ENCODE assay signal across 8 cellular contexts in genomic region chrX:24466025-24466424, GRCh38. TPM values are rescaled to one million over a fixed set of nuclear protein-coding genes. Genes with fewer than 3 reads are reported as not detected.
DNase-seq lines count a peak whose midpoint lies in the region; ATAC-seq, FAIRE-seq and TF ChIP-seq lines count a peak whose summit lies in the region.

No MANE protein-coding gene starts in this region.

- BruUV-seq in GM12878 (replicated peaks; lab: Mats Ljungman, UMichigan), result TSS peak; percentile 57

- ATAC-seq in left ventricle myocardium superior (no peak), GM12878 (no peak)

- DNase-seq in left ventricle myocardium inferior (no peak), left ventricle myocardium superior (no peak), GM12878 (ENCODE audit: low read depth, low spot score) (no peak), vagina (ENCODE audit: extremely low spot score in 2 of 2) (no peak), GOT3 (lab: John Stamatoyannopoulos, UW) (no peak), globus pallidus (ENCODE audit: low spot score) (no peak)
- DNase-seq in stimulated activated CD4-positive, alpha-beta T cell treated with anti-CD3 and anti-CD28 coated beads, Interleukin-2, amount 100 ng/mL, for 48 hours, result no peak

- CTCF ChIA-PET in GM12878 (lab: Yijun Ruan, JAX), result interaction anchor here (0.8 to 4.1 kb wide), 5 partner anchors 14 to 70 kb away, joined by 3 to 21 read pairs (median 7); no protein-coding TSS in a partner anchor

- POLR2A ChIA-PET in GM12878 (lab: Charles Lee), result interaction anchor here (0.5 to 2.2 kb wide), 4 partner anchors 13 to 568 kb away, joined by 3 to 12 read pairs (median 5); no protein-coding TSS in a partner anchor

- peaks cover 33% of the 10 kb centered on the region for H3K79me2 ChIP-seq in GM12878 (ENCODE audit: control insufficient read depth, insufficient read depth, low read length)

- intact Hi-C loops in left ventricle myocardium inferior (cut with micrococcal nuclease), result no loop called here
- intact Hi-C loops in left ventricle myocardium superior (cut with micrococcal nuclease), result no loop called here
- intact Hi-C loops in GM12878 (cut with micrococcal nuclease; ENCODE audit: unreplicated experiment), result no loop called here
- intact Hi-C loops in vagina (cut with DNase I), result no loop called here

- H4K20me1 ChIP-seq in GM12878 (ENCODE audit: control insufficient read depth, insufficient read depth), result no peaks in the 10 kb centered on the region

- TF ChIP-seq CTCF in left ventricle myocardium inferior (IDR thresholded peaks at IDR 0.05; ENCODE audit: borderline replicate concordance), result no peak
- TF ChIP-seq CTCF in GM12878 (IDR thresholded peaks at IDR 0.05 in 2 of 3, conservative IDR thresholded peaks at IDR 0.05 in 1 of 3; ENCODE audit: control insufficient read depth in 2 of 3, extremely low read depth in 1 of 3, insufficient read depth in 1 of 3, low read depth in 3 of 3, low read length in 3 of 3), result no peak
- TF ChIP-seq CTCF in vagina (IDR thresholded peaks at IDR 0.05), result no peak

- H3K36me3 ChIP-seq in left ventricle myocardium inferior (no peaks in the 10 kb centered on the region), GM12878 (ENCODE audit: control insufficient read depth in 2 of 2, insufficient read depth in 2 of 2, low read length in 1 of 2) (no peaks in the 10 kb centered on the region), muscle layer of duodenum (ENCODE audit: control insufficient read depth in 1 of 2, insufficient read depth in 2 of 2, low read length in 2 of 2) (no peaks in the 10 kb centered on the region), vagina (no peaks in the 10 kb centered on the region)

- peak overlapping the region; percentile 77 for H3K4me2 ChIP-seq in GM12878 (ENCODE audit: control insufficient read depth, insufficient read depth)

- 24% methylated on average over 11 of the region's 11 CpGs for WGBS in GM12878 (ENCODE audit: insufficient coverage, insufficient replicate concordance, low lambda C conversion rate, missing lambda C conversion rate)

- SMC1A ChIA-PET in GM12878 (lab: Charles Lee; ENCODE audit: uncharacterized antibody, unreplicated experiment), result interaction anchor here (1.0 to 2.9 kb wide), 5 partner anchors 14 to 70 kb away, joined by 5 to 15 read pairs (median 5); no protein-coding TSS in a partner anchor

- H3K4me1 ChIP-seq in left ventricle myocardium inferior (peaks cover 25% of the 10 kb centered on the region), GM12878 (ENCODE audit: control insufficient read depth, insufficient read depth, low read length) (peaks cover 6% of the 10 kb centered on the region; the same call in 1 of the 2 replicates), muscle layer of duodenum (ENCODE audit: control insufficient read depth in 1 of 2, insufficient read depth in 2 of 2, low read length in 2 of 2) (no peaks in the 10 kb centered on the region), vagina (no peaks in the 10 kb centered on the region)

- no peak for TF ChIP-seq POLR2A in GM12878 (IDR thresholded peaks at IDR 0.05; ENCODE audit: low read depth, low read length)
- no peak for TF ChIP-seq POLR2A in vagina (IDR thresholded peaks at IDR 0.05)

- FAIRE-seq in GM12878 (lab: Jason Lieb, UNC), result no peak

- no peaks in the 10 kb centered on the region for H3K9me3 ChIP-seq in left ventricle myocardium inferior (replicated peaks)
- no peaks in the 10 kb centered on the region for H3K9me3 ChIP-seq in GM12878 (replicated peaks; ENCODE audit: control insufficient read depth, insufficient read depth, low read length)
- H3K9me3 ChIP-seq in muscle layer of duodenum (ENCODE audit: control insufficient read depth in 1 of 2, low read length in 2 of 2), result no peaks in the 10 kb centered on the region
- no peaks in the 10 kb centered on the region for H3K9me3 ChIP-seq in vagina

- in situ Hi-C loops in GM12878 (cut with MboI), result no loop called here

- H3K9ac ChIP-seq in GM12878 (ENCODE audit: control insufficient read depth, insufficient read depth, low read length), result peak overlapping the region; percentile 70

- RAD21 ChIA-PET in GM12878 (lab: Charles Lee; ENCODE audit: unreplicated experiment), result interaction anchor here (0.9 to 2.9 kb wide), 5 partner anchors 11 to 223 kb away, joined by 3 to 12 read pairs (median 5); no protein-coding TSS in a partner anchor

- H3K27ac ChIP-seq in left ventricle myocardium inferior (replicated peaks) (peak overlapping the region; percentile 81), GM12878 (ENCODE audit: control insufficient read depth, insufficient read depth) (peak overlapping the region; percentile 63; the same call in 1 of the 2 replicates), muscle layer of duodenum (ENCODE audit: low read length) (peak overlapping the region; percentile 36), vagina (no peak overlapping the region)

- no peak for TF ChIP-seq EP300 in GM12878 (IDR thresholded peaks at IDR 0.05; ENCODE audit: borderline replicate concordance in 1 of 2, control insufficient read depth in 1 of 2, low read depth in 2 of 2, low read length in 2 of 2)

- H2AFZ ChIP-seq in GM12878 (ENCODE audit: control insufficient read depth, low read depth, low read length), result no peak overlapping the region

- peak overlapping the region; percentile 81 for H3K4me3 ChIP-seq in left ventricle myocardium inferior
- peak overlapping the region; percentile 78 for H3K4me3 ChIP-seq in GM12878
- H3K4me3 ChIP-seq in muscle layer of duodenum (ENCODE audit: low read depth in 1 of 2, low read length in 2 of 2), result peak overlapping the region; percentile 52 to 73
- H3K4me3 ChIP-seq in vagina, result peak overlapping the region; percentile 60 to 71

- TF ChIP-seq RAD21 in GM12878 (IDR thresholded peaks at IDR 0.05; ENCODE audit: insufficient read depth, low read depth, low read length), result no peak

- no peaks in the 10 kb centered on the region for H3K27me3 ChIP-seq in left ventricle myocardium inferior (ENCODE audit: low read depth)
- H3K27me3 ChIP-seq in GM12878 (replicated peaks in 1 of 2; ENCODE audit: control insufficient read depth in 2 of 2, insufficient read depth in 2 of 2, low read length in 1 of 2), result no peaks in the 10 kb centered on the region
- no peaks in the 10 kb centered on the region for H3K27me3 ChIP-seq in muscle layer of duodenum (ENCODE audit: low read depth, low read length)
- H3K27me3 ChIP-seq in vagina, result no peaks in the 10 kb centered on the region

TF ChIP-seq in GM12878, 131 proteins besides CTCF, POLR2A, EP300 and RAD21 (continues in another document):
- TF ChIP-seq RBBP5 (conservative IDR thresholded peaks at IDR 0.05), result no peak
- TF ChIP-seq TCF7 (IDR thresholded peaks at IDR 0.05; ENCODE audit: borderline replicate concordance), result no peak
- TF ChIP-seq IKZF2 (IDR thresholded peaks at IDR 0.05), result no peak
- TF ChIP-seq SREBF2 (IDR thresholded peaks at IDR 0.05; ENCODE audit: low read length), result no peak
- TF ChIP-seq TARDBP (IDR thresholded peaks at IDR 0.05; ENCODE audit: borderline replicate concordance), result no peak
- no peak for TF ChIP-seq MLLT1 (IDR thresholded peaks at IDR 0.05)

RNA-seq across cellular contexts. Expression of gene PDK3, which starts 0.9 kb away (rescaled TPM):
- 10.7 TPM for total RNA-seq in left ventricle myocardium inferior
- 7.9 TPM for total RNA-seq in left ventricle myocardium superior
- total RNA-seq in GM12878 (2013; cell fraction: nucleolus; rRNA removed), result 110 and 113 TPM in 2 replicates
- total RNA-seq in GM12878 (2014; rRNA removed), result 21.9 and 24.8 TPM in 2 replicates
- total RNA-seq in GM12878 (2014; rRNA removed; fragmentation: Illumina TruSeq; extraction: Trizol), result 22.0 and 22.7 TPM in 2 replicates
- total RNA-seq in GM12878 (2021), result 21.1 and 21.9 TPM in 2 replicates
- polyA plus RNA-seq in GM12878 (2011; ENCODE audit: low read depth), result 12.1 TPM
- polyA plus RNA-seq in GM12878 (2011; rRNA removed), result 54.6 and 70.5 TPM in 2 replicates
- polyA plus RNA-seq in GM12878 (2011; cell fraction: cytosol; rRNA removed), result 32.3 and 43.6 TPM in 2 replicates
- 20.0 and 22.2 TPM in 2 replicates for polyA plus RNA-seq in GM12878 (2011; cell fraction: nucleus; rRNA removed)
- polyA plus RNA-seq in GM12878 (2012), result 14.1 and 21.7 TPM in 2 replicates
- polyA plus RNA-seq in GM12878 (2014; fragmentation: Illumina TruSeq; extraction: Trizol), result 20.4 and 23.8 TPM in 2 replicates
- polyA plus RNA-seq in GM12878 (2014; fragmentation: Nextera tagmentation; extraction: Ambion mirVana), result 1 to 10 TPM; 4.2 to 6.4 TPM
- polyA plus RNA-seq in GM12878 (2014; rRNA removed), result 15.9 and 17.8 TPM in 2 replicates
- polyA plus RNA-seq in GM12878 (2016; fragmentation: Nextera tagmentation; extraction: Ambion mirVana), result 10 to 100 TPM; 40.5 to 41.3 TPM
- polyA minus RNA-seq in GM12878 (2011; rRNA and poly(A)+ RNA removed), result 78.1 and 97.3 TPM in 2 replicates
- polyA minus RNA-seq in GM12878 (2011; cell fraction: cytosol; rRNA and poly(A)+ RNA removed), result 23.9 and 28.0 TPM in 2 replicates
- polyA minus RNA-seq in GM12878 (2011; cell fraction: nucleus; rRNA and poly(A)+ RNA removed), result 16.0 and 22.0 TPM in 2 replicates
- 23.3 TPM for total RNA-seq in vagina
